Comparison of ENCODE assay signal across 8 cellular contexts in genomic region chr20:25407311-25408169, GRCh38. TPM values are rescaled to one million over a fixed set of nuclear protein-coding genes. Genes with fewer than 3 reads are reported as not detected.
DNase-seq lines count a peak whose midpoint lies in the region; ATAC-seq and TF ChIP-seq lines count a peak whose summit lies in the region.

Gene GINS1, plus strand, starts transcription at chr20:25407673. Its CDS starts 148 bp downstream, at chr20:25407821.

- no peaks in the 10 kb centered on the region for H3K9me2 ChIP-seq in DOHH2 (replicated peaks; ENCODE audit: control insufficient read depth, low read length)

- peak within 1 kb of the TSS; percentile 81 for H3K4me2 ChIP-seq in DOHH2 (ENCODE audit: low read length)
- H3K4me2 ChIP-seq in fibroblast of lung (ENCODE audit: extremely low read depth, insufficient read depth, low read length): peak within 1 kb of the TSS; percentile 81

- TF ChIP-seq CTCF in DOHH2 (IDR thresholded peaks at IDR 0.05; ENCODE audit: low read depth, low read length, poor library complexity, severe bottlenecking) (no peak), Panc1 (IDR thresholded peaks at IDR 0.05) (no peak), fibroblast of lung (conservative IDR thresholded peaks at IDR 0.05 in 1 of 2, IDR thresholded peaks at IDR 0.05 in 1 of 2; ENCODE audit: low read depth in 1 of 2, low read length in 2 of 2) (no peak)

- H3K27me3 Mint-ChIP-seq in naive thymus-derived CD4-positive, alpha-beta T cell: no peaks in the 10 kb centered on the region

- peaks cover 9% of the 10 kb centered on the region; the same call in 1 of the 2 replicates for H3K9me3 ChIP-seq in DOHH2 (ENCODE audit: control insufficient read depth, insufficient read depth, low read length)
- H3K9me3 ChIP-seq in Panc1 (ENCODE audit: control insufficient read depth, insufficient read depth, low read depth, low read length): peaks cover 6% of the 10 kb centered on the region; the same call in 1 of the 2 replicates
- H3K9me3 ChIP-seq in fibroblast of lung (ENCODE audit: control insufficient read depth, insufficient read depth, low read depth, low read length): no peaks in the 10 kb centered on the region
- H3K9me3 ChIP-seq in naive thymus-derived CD4-positive, alpha-beta T cell (ENCODE audit: control insufficient read depth in 2 of 3, low read length in 3 of 3): peaks cover 0 to 15% (median 7%) of the 10 kb centered on the region in 3 experiments

- POLR2A ChIA-PET in Panc1 (lab: Charles Lee): interaction anchor here (0.7 to 0.8 kb wide), 2 partner anchors 12 to 14 kb away, joined by 3 to 4 read pairs; no protein-coding TSS in a partner anchor
- POLR2A ChIA-PET in naive thymus-derived CD4-positive, alpha-beta T cell (lab: Charles Lee): interaction anchor here (0.8 to 1.4 kb wide), 2 partner anchors 213 to 219 kb away, joined by 3 to 7 read pairs; partner anchors contain the start of gene ENTPD6

- H3K27ac ChIP-seq in DOHH2 (ENCODE audit: low read depth, low read length) (peak within 1 kb of the TSS; percentile 59), Panc1 (ENCODE audit: low read length) (peak within 1 kb of the TSS; percentile 91), fibroblast of lung (ENCODE audit: insufficient read depth, low read length) (peak within 1 kb of the TSS; percentile 86)
- peak within 1 kb of the TSS; percentile 57 for H3K27ac ChIP-seq in naive thymus-derived CD4-positive, alpha-beta T cell (ENCODE audit: low read depth, low read length)

- peak within 1 kb of the TSS; percentile 84 for H3K9ac ChIP-seq in fibroblast of lung (ENCODE audit: insufficient read depth, low read length)

- peak; percentile 66 for DNase-seq in KG1 (lab: John Stamatoyannopoulos, UW)
- DNase-seq in Panc1 (ENCODE audit: low read depth, low spot score): peak; percentile 70
- DNase-seq in activated T-cell treated with anti-CD3 and anti-CD28 coated beads, Interleukin-2, amount 50 U/mL, for 48 hours: peak; percentile 94
- peak; percentile 85 to 90 for DNase-seq in fibroblast of lung (ENCODE audit: low read depth in 2 of 2)
- DNase-seq in naive thymus-derived CD4-positive, alpha-beta T cell: peak; percentile 56 to 92 (median 69)
- peak; percentile 70 to 95 for DNase-seq in stimulated activated effector memory CD8-positive, alpha-beta T cell treated with anti-CD3 and anti-CD28 coated beads, Interleukin-12 subunit alpha, Interleukin-12 subunit beta, amount 100 ng/mL, for 72 hours (ENCODE audit: low spot score in 2 of 2)

- no peaks in the 10 kb centered on the region for H3F3A ChIP-seq in DOHH2 (ENCODE audit: control insufficient read depth, insufficient read depth)

- in situ Hi-C loops in Panc1 (cut with HindIII; ENCODE audit: low pct_unique_long_range_greater_than_20kb, low sequenced_read_pairs): no loop called here

- BruUV-seq in Panc1 (replicated peaks; lab: Mats Ljungman, UMichigan): TSS peak; percentile 89

- H4K20me1 ChIP-seq in DOHH2 (ENCODE audit: control insufficient read depth, insufficient read depth, low read depth, low read length) (peaks cover 5% of the 10 kb centered on the region; the same call in 1 of the 2 replicates), fibroblast of lung (ENCODE audit: control insufficient read depth, extremely low read depth, insufficient read depth, low read length) (no peaks in the 10 kb centered on the region)

- H3K36me3 Mint-ChIP-seq in naive thymus-derived CD4-positive, alpha-beta T cell: peaks cover 0 to 12% (median 5%) of the 10 kb centered on the region in 5 donors
- no peaks in the 10 kb centered on the region for H3K36me3 Mint-ChIP-seq in stimulated activated effector memory CD8-positive, alpha-beta T cell treated with anti-CD3 and anti-CD28 coated beads, Interleukin-12 subunit alpha, Interleukin-12 subunit beta, amount 100 ng/mL, for 72 hours

- H3K4me3 ChIP-seq in DOHH2 (ENCODE audit: low read length): peak within 1 kb of the TSS; percentile 94
- H3K4me3 ChIP-seq in Panc1 (ENCODE audit: low read depth in 2 of 2, low read length in 2 of 2): peak within 1 kb of the TSS; percentile 78 to 94
- H3K4me3 ChIP-seq in fibroblast of lung (replicated peaks in 1 of 4; ENCODE audit: control extremely low read depth in 1 of 4, insufficient read depth in 1 of 4, low read depth in 3 of 4, low read length in 4 of 4): peak within 1 kb of the TSS; percentile 83 to 93 (median 84)
- peak within 1 kb of the TSS; percentile 75 for H3K4me3 ChIP-seq in naive thymus-derived CD4-positive, alpha-beta T cell (ENCODE audit: low read length)

- peak; percentile 85 for ATAC-seq in GM21786 (IDR thresholded peaks at IDR 0.05; ENCODE audit: unreplicated experiment)
- peak; percentile 97 for ATAC-seq in Panc1
- ATAC-seq in naive thymus-derived CD4-positive, alpha-beta T cell: peak; percentile 94
- ATAC-seq in stimulated activated effector memory CD8-positive, alpha-beta T cell treated with anti-CD3 and anti-CD28 coated beads, Interleukin-12 subunit alpha, Interleukin-12 subunit beta, amount 100 ng/mL, for 72 hours: peak; percentile 94

- peak within 1 kb of the TSS; percentile 77 to 95 (median 92) for H3K4me3 Mint-ChIP-seq in naive thymus-derived CD4-positive, alpha-beta T cell
- H3K4me3 Mint-ChIP-seq in stimulated activated effector memory CD8-positive, alpha-beta T cell treated with anti-CD3 and anti-CD28 coated beads, Interleukin-12 subunit alpha, Interleukin-12 subunit beta, amount 100 ng/mL, for 72 hours: peak within 1 kb of the TSS; percentile 92

- intact Hi-C loops in Panc1 (cut with micrococcal nuclease; ENCODE audit: unreplicated experiment): no loop called here
- intact Hi-C loops in naive thymus-derived CD4-positive, alpha-beta T cell (cut with micrococcal nuclease): loop anchor here (1.0 to 5.0 kb wide), 7 partner anchors 17 to 415 kb away; partner anchors contain the start of genes ABHD12 (in 2 of the 2), NANP (in 2 of the 2), PYGB (in 2 of the 2) and ACSS1 (in 1 of the 2)

- CTCF ChIA-PET in Panc1 (lab: Charles Lee): interaction anchor here (0.7 to 1.1 kb wide), 2 partner anchors 8 to 109 kb away, joined by 3 to 4 read pairs; no protein-coding TSS in a partner anchor
- CTCF ChIA-PET in naive thymus-derived CD4-positive, alpha-beta T cell (lab: Charles Lee): interaction anchor here (1.2 to 1.7 kb wide), 3 partner anchors 9 to 111 kb away, joined by 3 to 8 read pairs (median 3); no protein-coding TSS in a partner anchor

- H3K4me1 Mint-ChIP-seq in naive thymus-derived CD4-positive, alpha-beta T cell: peaks cover 4 to 25% (median 13%) of the 10 kb centered on the region in 7 donors
- H3K4me1 Mint-ChIP-seq in stimulated activated effector memory CD8-positive, alpha-beta T cell treated with anti-CD3 and anti-CD28 coated beads, Interleukin-12 subunit alpha, Interleukin-12 subunit beta, amount 100 ng/mL, for 72 hours: peaks cover 22% of the 10 kb centered on the region

- H3K4me1 ChIP-seq in DOHH2 (ENCODE audit: control insufficient read depth, low read length): peaks cover 19% of the 10 kb centered on the region
- peaks cover 10% of the 10 kb centered on the region for H3K4me1 ChIP-seq in Panc1 (ENCODE audit: control insufficient read depth, insufficient read depth, low read length)
- H3K4me1 ChIP-seq in fibroblast of lung (ENCODE audit: control insufficient read depth, extremely low read depth, insufficient read depth, low read length): peaks cover 5% of the 10 kb centered on the region
- peaks cover 6 to 11% of the 10 kb centered on the region in 2 donors for H3K4me1 ChIP-seq in naive thymus-derived CD4-positive, alpha-beta T cell (ENCODE audit: control insufficient read depth in 2 of 2, insufficient read depth in 2 of 2, low read length in 2 of 2)

- H3K27ac Mint-ChIP-seq in naive thymus-derived CD4-positive, alpha-beta T cell: peak within 1 kb of the TSS; percentile 28 to 93 (median 80)
- peak within 1 kb of the TSS; percentile 94 for H3K27ac Mint-ChIP-seq in stimulated activated effector memory CD8-positive, alpha-beta T cell treated with anti-CD3 and anti-CD28 coated beads, Interleukin-12 subunit alpha, Interleukin-12 subunit beta, amount 100 ng/mL, for 72 hours

- H3K9me3 Mint-ChIP-seq in naive thymus-derived CD4-positive, alpha-beta T cell: peaks cover 0 to 22% (median 15%) of the 10 kb centered on the region in 11 donors
- H3K9me3 Mint-ChIP-seq in stimulated activated effector memory CD8-positive, alpha-beta T cell treated with anti-CD3 and anti-CD28 coated beads, Interleukin-12 subunit alpha, Interleukin-12 subunit beta, amount 100 ng/mL, for 72 hours: peaks cover 8% of the 10 kb centered on the region

- H3K79me2 ChIP-seq in DOHH2 (ENCODE audit: control insufficient read depth, low read length) (peaks cover 50% of the 10 kb centered on the region), fibroblast of lung (ENCODE audit: control insufficient read depth, insufficient read depth, low read length) (peaks cover 30% of the 10 kb centered on the region)

- H2AFZ ChIP-seq in fibroblast of lung (ENCODE audit: low read length): peak within 1 kb of the TSS; percentile 95

- H3K27me3 ChIP-seq in DOHH2 (ENCODE audit: control insufficient read depth, low read length): no peaks in the 10 kb centered on the region
- H3K27me3 ChIP-seq in Panc1 (ENCODE audit: control insufficient read depth, insufficient read depth, low read length): no peaks in the 10 kb centered on the region
- H3K27me3 ChIP-seq in fibroblast of lung (ENCODE audit: control insufficient read depth, insufficient read depth, low read length): no peaks in the 10 kb centered on the region
- no peaks in the 10 kb centered on the region for H3K27me3 ChIP-seq in naive thymus-derived CD4-positive, alpha-beta T cell (ENCODE audit: control insufficient read depth in 2 of 2, insufficient read depth in 2 of 2, low read length in 2 of 2)

- H3K36me3 ChIP-seq in DOHH2 (ENCODE audit: control insufficient read depth, low read length) (peaks cover 36% of the 10 kb centered on the region), Panc1 (ENCODE audit: control insufficient read depth, insufficient read depth, low read length) (no peaks in the 10 kb centered on the region; the same call in 1 of the 2 replicates), fibroblast of lung (ENCODE audit: control insufficient read depth, insufficient read depth, low read length) (no peaks in the 10 kb centered on the region)
- no peaks in the 10 kb centered on the region for H3K36me3 ChIP-seq in naive thymus-derived CD4-positive, alpha-beta T cell (ENCODE audit: control insufficient read depth in 2 of 3, insufficient read depth in 3 of 3, low read length in 3 of 3)

RNA-seq across cellular contexts. Expression of gene GINS1, which starts in this region (rescaled TPM):
- 36.0 TPM for total RNA-seq in Panc1 (2021; ENCODE audit: unreplicated experiment)
- polyA plus RNA-seq in Panc1 (2012; ENCODE audit: insufficient read length): 10.0 TPM
- total RNA-seq in fibroblast of lung: 1.3 and 3.0 TPM in 2 replicates
- polyA plus RNA-seq in fibroblast of lung: 5.6 and 13.5 TPM in 2 replicates
- polyA plus RNA-seq in fibroblast of lung (2012): 3.5 and 9.7 TPM in 2 replicates
- polyA minus RNA-seq in fibroblast of lung (ENCODE audit: low replicate concordance): 1.7 and 4.6 TPM in 2 replicates
- total RNA-seq in naive thymus-derived CD4-positive, alpha-beta T cell: 10 to 100 TPM in 1 of 5 experiments, under 1 TPM in 4; 0.44 to 24.9 (median 0.81) TPM
- polyA plus RNA-seq in naive thymus-derived CD4-positive, alpha-beta T cell: 1 to 10 TPM in 1 of 2 donors, under 1 TPM in 1; 0.93 to 1.1 TPM

Comparison
In these comparisons a context has a peak if more than half of its experiments do, and no peak if none do; other contexts are left out.
1. Peak in every context shown above with its lines: DNase-seq, ATAC-seq, H3K4me3 ChIP-seq and H3K27ac ChIP-seq.